In the genomic region with DNA sequence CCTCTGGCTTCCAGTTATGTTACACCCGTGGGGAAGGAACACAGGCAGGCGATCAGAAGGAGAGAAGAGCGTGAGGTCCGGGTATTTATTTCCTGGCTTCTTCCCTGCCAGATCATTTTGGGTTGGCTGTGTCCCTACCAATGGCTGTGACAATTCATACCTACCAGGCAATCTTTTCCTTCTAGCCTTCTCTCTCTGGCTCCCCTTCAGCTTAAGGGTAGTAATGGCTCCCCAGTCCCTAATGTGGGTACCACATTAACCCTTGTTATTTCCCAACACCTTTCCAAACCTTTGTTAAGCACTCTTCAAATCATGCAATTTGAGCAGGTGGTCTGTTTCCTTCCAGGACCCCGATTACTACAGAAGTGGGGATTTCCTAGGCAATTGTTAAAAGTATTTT, we compare ENCODE assay signal across 27 cellular contexts.
"Had no signal": no experiment of that assay in that cellular context is flagged by ENCODE, and none has a peak within 500 bp of the region (broad histone marks: within the 10 kb centered on the region; RNA-seq: fewer than 3 reads in every experiment).

No MANE protein-coding gene starts in this region.

- H3K9me3 Mint-ChIP-seq: dendritic cell treated with granulocyte-macrophage colony-stimulating factor and Interleukin-4, amounts not matched to agents 40 ng/mL and 50 ng/mL, for 4 days; mesothelial cell of epicardium; naive B cell; natural killer cell treated with Interleukin-12 subunit alpha and Interleukin-12 subunit beta and Interleukin-15 and Interleukin-18, amount 100 ng/mL, for 72 hours; neural crest cell; stimulated activated memory B cell treated with anti-CD40 and anti-IgM and Interleukin-4, amounts not matched to agents 10 μg/mL and 1 μg/mL and 100 μg/mL, for 72 hours had no signal

- FAIRE-seq: endothelial cell of umbilical vein, keratinocyte had no signal

- H3K4me1 Mint-ChIP-seq: mesothelial cell of epicardium, naive B cell, neural crest cell had no signal

- ATAC-seq: left lobe of liver; mucosa of descending colon; natural killer cell treated with Interleukin-12 subunit alpha and Interleukin-12 subunit beta and Interleukin-15 and Interleukin-18, amount 100 ng/mL, for 72 hours; stimulated activated memory B cell treated with anti-CD40 and anti-IgM and Interleukin-4, amounts not matched to agents 10 μg/mL and 1 μg/mL and 100 μg/mL, for 72 hours; stimulated activated naive CD8-positive, alpha-beta T cell treated with anti-CD3 and anti-CD28 coated beads, Interleukin-15, Interleukin-2, amounts not matched to agents 100 U/mL and 50 U/mL, for 24 hours; upper lobe of right lung had no signal

- H3K4me3 Mint-ChIP-seq: dendritic cell treated with granulocyte-macrophage colony-stimulating factor and Interleukin-4, amounts not matched to agents 40 ng/mL and 50 ng/mL, for 4 days; mesothelial cell of epicardium; naive B cell; natural killer cell treated with Interleukin-12 subunit alpha and Interleukin-12 subunit beta and Interleukin-15 and Interleukin-18, amount 100 ng/mL, for 72 hours; neural crest cell; stimulated activated memory B cell treated with anti-CD40 and anti-IgM and Interleukin-4, amounts not matched to agents 10 μg/mL and 1 μg/mL and 100 μg/mL, for 72 hours had no signal

- DNase-seq: colonic mucosa; effector CD8-positive, alpha-beta T cell; erythroblast; esophagus squamous epithelium; foreskin melanocyte; hypothalamus; mesenchymal stem cell; mucosa of descending colon; naive B cell; sigmoid colon; stimulated activated CD4-positive, alpha-beta T cell treated with anti-CD3 and anti-CD28 coated beads, Interleukin-2, amount 100 ng/mL, for 24 hours; stimulated activated CD4-positive, alpha-beta T cell treated with anti-CD3 and anti-CD28 coated beads, Interleukin-4, amount 100 ng/mL, for 24 hours; stimulated activated naive CD8-positive, alpha-beta T cell treated with anti-CD3 and anti-CD28 coated beads, Interleukin-15, Interleukin-2, amounts not matched to agents 100 U/mL and 50 U/mL, for 24 hours; substantia nigra; testis; upper lobe of right lung; uterus had no signal

- H3K4me3 ChIP-seq: colonic mucosa, esophagus squamous epithelium, mucosa of descending colon, sigmoid colon, testis, tibial nerve, upper lobe of right lung, uterus had no signal

- H3K36me3 Mint-ChIP-seq: mesothelial cell of epicardium; natural killer cell treated with Interleukin-12 subunit alpha and Interleukin-12 subunit beta and Interleukin-15 and Interleukin-18, amount 100 ng/mL, for 72 hours had no signal

- H3K27me3 Mint-ChIP-seq: dendritic cell treated with granulocyte-macrophage colony-stimulating factor and Interleukin-4, amounts not matched to agents 40 ng/mL and 50 ng/mL, for 4 days; naive B cell; progenitor cell of endocrine pancreas; stimulated activated memory B cell treated with anti-CD40 and anti-IgM and Interleukin-4, amounts not matched to agents 10 μg/mL and 1 μg/mL and 100 μg/mL, for 72 hours had no signal

- H3K27ac Mint-ChIP-seq: dendritic cell treated with granulocyte-macrophage colony-stimulating factor and Interleukin-4, amounts not matched to agents 40 ng/mL and 50 ng/mL, for 4 days; mesothelial cell of epicardium; natural killer cell treated with Interleukin-12 subunit alpha and Interleukin-12 subunit beta and Interleukin-15 and Interleukin-18, amount 100 ng/mL, for 72 hours; progenitor cell of endocrine pancreas; stimulated activated memory B cell treated with anti-CD40 and anti-IgM and Interleukin-4, amounts not matched to agents 10 μg/mL and 1 μg/mL and 100 μg/mL, for 72 hours had no signal
